Comparison of ENCODE assay signal across 14 cellular contexts in the genomic region with DNA sequence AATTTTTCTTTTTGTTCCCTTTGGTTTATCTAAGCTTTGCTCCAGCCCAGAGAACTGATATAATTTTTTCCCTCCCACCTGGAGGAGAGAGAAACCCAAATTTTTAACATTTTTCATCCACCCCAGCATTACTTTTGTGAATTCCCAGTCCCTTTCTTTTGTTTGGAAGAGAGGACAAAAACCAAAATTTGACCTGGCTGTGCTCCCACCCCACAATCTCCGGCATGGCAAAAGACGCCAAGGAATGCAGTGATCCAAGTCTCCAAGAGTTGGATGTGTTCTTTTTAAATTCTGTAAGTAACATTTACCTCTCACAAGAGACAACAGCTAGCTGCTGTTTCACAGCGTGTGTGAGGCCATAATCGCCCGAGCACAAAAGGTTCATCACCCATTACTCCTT. TPM values are rescaled to one million over a fixed set of nuclear protein-coding genes. Genes with fewer than 3 reads are reported as not detected.
A peak's percentile ranks its signal among the peaks of the same experiment; 100 is the strongest.
DNase-seq lines count a peak whose midpoint lies in the region; ATAC-seq and TF ChIP-seq lines count a peak whose summit lies in the region.
"Had no signal": no experiment of that assay in that cellular context is flagged by ENCODE, and none has a peak within 500 bp of the region (broad histone marks: within the 10 kb centered on the region; RNA-seq: fewer than 3 reads in every experiment).

No MANE protein-coding gene starts in this region.

- no peak overlapping the region for H2BK15ac ChIP-seq in neuronal stem cell (ENCODE audit: low read length)

- ATAC-seq in Right ventricle myocardium inferior (no peak), HG02840 (IDR thresholded peaks at IDR 0.05; ENCODE audit: low FRiP score, unreplicated experiment) (no peak)
- ATAC-seq: GM12878 had no signal

- H3K4me1 ChIP-seq in neuronal stem cell (ENCODE audit: control insufficient read depth in 2 of 2, insufficient read depth in 1 of 2, low read depth in 1 of 2, low read length in 2 of 2) (peaks cover 3 to 10% of the 10 kb centered on the region in 2 donors), uterus (no peaks in the 10 kb centered on the region)
- H3K4me1 ChIP-seq: prostate gland had no signal

- no CpG with 5 or more reads among the region's 5 CpGs for WGBS in neuronal stem cell (ENCODE audit: extremely low coverage in 2 of 2, insufficient read length in 2 of 2, insufficient replicate concordance in 1 of 2), 2 donors

- DNase-seq in cardiac septum (ENCODE audit: low spot score) (peak; percentile 39), Right ventricle myocardium inferior (ENCODE audit: missing footprints) (no peak), fibroblast of peridontal ligament (ENCODE audit: extremely low read depth) (peak; percentile 31), neuronal stem cell (ENCODE audit: low spot score) (no peak), uterus (no peak), NCI-H2107 treated with DMSO at 0.1 percent for 48 hours (lab: John Stamatoyannopoulos, UW; ENCODE audit: unreplicated experiment) (no peak), NCI-H2029 treated with DMSO at 0.1 percent for 48 hours (lab: John Stamatoyannopoulos, UW) (no peak)
- DNase-seq: activated naive CD4-positive, alpha-beta T cell treated with anti-CD3 and anti-CD28 coated beads for 36 hours; dermis blood vessel endothelial cell; DMS153; Kasumi-1 had no signal

- intact Hi-C loops in cardiac septum (cut with DNase I) (no loop called here), Right ventricle myocardium inferior (cut with DNase I) (no loop called here), uterus (cut with DNase I; ENCODE audit: low total_unique reads) (no loop called here)

- no peak overlapping the region for H4K8ac ChIP-seq in neuronal stem cell (ENCODE audit: low read depth, low read length)

- no peaks in the 10 kb centered on the region for H3K27me3 ChIP-seq in neuronal stem cell (ENCODE audit: control insufficient read depth in 3 of 3, insufficient read depth in 3 of 3, low read depth in 1 of 3, low read length in 3 of 3)
- H3K27me3 ChIP-seq in uterus: no peaks in the 10 kb centered on the region

- H2BK120ac ChIP-seq in neuronal stem cell (ENCODE audit: low read depth, low read length): no peak overlapping the region

- no peak overlapping the region for H3K23ac ChIP-seq in neuronal stem cell (ENCODE audit: low read depth, low read length, poor library complexity)

- TF ChIP-seq POLR2A in uterus (IDR thresholded peaks at IDR 0.05): no peak

- H3K36me3 ChIP-seq in neuronal stem cell (replicated peaks in 1 of 2; ENCODE audit: control insufficient read depth in 2 of 2, insufficient read depth in 2 of 2, low read length in 2 of 2) (no peaks in the 10 kb centered on the region), uterus (no peaks in the 10 kb centered on the region)
- H3K36me3 ChIP-seq: prostate gland had no signal

- H2BK12ac ChIP-seq in neuronal stem cell (ENCODE audit: low read length): no peak overlapping the region

- H3K4me3 ChIP-seq in neuronal stem cell (ENCODE audit: low read length in 2 of 2): peak overlapping the region in 1 of 2 donors; percentile 49
- no peak overlapping the region for H3K4me3 ChIP-seq in uterus
- H3K4me3 ChIP-seq: GM12878, prostate gland had no signal

- H3K9me3 ChIP-seq in neuronal stem cell (replicated peaks in 1 of 2; ENCODE audit: control insufficient read depth in 2 of 2, insufficient read depth in 1 of 2, low read depth in 1 of 2, low read length in 2 of 2) (no peaks in the 10 kb centered on the region), uterus (no peaks in the 10 kb centered on the region)
- H3K9me3 ChIP-seq: prostate gland had no signal

- no peaks in the 10 kb centered on the region for H3K79me1 ChIP-seq in neuronal stem cell (ENCODE audit: low read depth, low read length)

- no peak overlapping the region for H3K4ac ChIP-seq in neuronal stem cell (ENCODE audit: low read length)

- H3K27ac ChIP-seq in neuronal stem cell (replicated peaks; ENCODE audit: low read length) (peak overlapping the region; percentile 90), uterus (peak overlapping the region; percentile 2 to 72)

- no peak overlapping the region for H2AK5ac ChIP-seq in neuronal stem cell (ENCODE audit: low read depth, low read length)

- no peak overlapping the region for H2BK5ac ChIP-seq in neuronal stem cell (ENCODE audit: low read length)

- H3K4me2 ChIP-seq in neuronal stem cell (ENCODE audit: insufficient read depth, low read length, poor library complexity, severe bottlenecking): peak overlapping the region; percentile 31

- no peak overlapping the region for H4K91ac ChIP-seq in neuronal stem cell (ENCODE audit: low read depth, low read length, poor library complexity)

- H3K9ac ChIP-seq in neuronal stem cell (ENCODE audit: low read depth, low read length, poor library complexity): no peak overlapping the region

- H3K14ac ChIP-seq in neuronal stem cell (ENCODE audit: low read length): no peak overlapping the region

- H3K18ac ChIP-seq in neuronal stem cell (ENCODE audit: low read length): no peak overlapping the region

- no peak for TF ChIP-seq CTCF in uterus (IDR thresholded peaks at IDR 0.05)

- H2AFZ ChIP-seq in neuronal stem cell (ENCODE audit: low read length): peak overlapping the region; percentile 67

RNA-seq across cellular contexts. Expression of a gene that starts 25.2 kb away (rescaled TPM):
- total RNA-seq in cardiac septum (9.4 TPM), Right ventricle myocardium inferior (7.3 TPM), uterus (10 to 100 TPM; 12.9 to 89.1 (median 25.8) TPM)
- polyA plus RNA-seq in neuronal stem cell (2013, experiment 1 of 2): 15.5 TPM
- 16.2 TPM for polyA plus RNA-seq in neuronal stem cell (2013, experiment 2 of 2)

Comparison
In these comparisons a context has a peak if more than half of its experiments do, and no peak if none do; other contexts are left out.
1. DNase-seq: peak in cardiac septum (single experiment) and fibroblast of peridontal ligament (single experiment); none in Right ventricle myocardium inferior (single experiment), neuronal stem cell (single experiment), uterus (0 of 2), NCI-H2107 treated with DMSO at 0.1 percent for 48 hours (single experiment) and NCI-H2029 treated with DMSO at 0.1 percent for 48 hours (single experiment).